3 cellular contexts compared by ENCODE assay signal in the genomic region with DNA sequence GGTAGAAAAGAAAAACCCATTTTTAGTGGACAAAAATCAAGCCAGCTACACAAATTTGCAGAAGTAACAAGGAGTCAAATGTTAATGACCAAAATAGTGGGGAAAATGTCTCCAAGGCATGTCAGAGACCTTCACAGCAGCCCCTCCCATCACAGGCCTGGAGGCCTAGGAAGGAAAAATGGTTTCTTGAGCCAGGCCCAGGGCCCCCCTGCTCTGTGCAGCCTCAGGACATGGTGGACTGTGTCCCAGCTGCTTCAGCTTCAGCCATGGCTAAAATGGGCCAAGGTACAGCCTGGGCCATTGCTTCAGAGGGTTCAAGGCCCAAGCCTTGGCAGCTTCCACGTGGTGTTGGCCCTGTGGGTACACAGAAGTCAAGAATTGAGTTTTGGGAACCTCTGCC.
"Had no signal": no experiment of that assay in that cellular context is flagged by ENCODE, and none has a peak within 500 bp of the region (broad histone marks: within the 10 kb centered on the region; RNA-seq: fewer than 3 reads in every experiment).

No MANE protein-coding gene starts in this region.

- H3K4me3 ChIP-seq: GM12878 had no signal

- DNase-seq: GDM1, GF-D8 had no signal
